In genomic region chr7:136267822-136268221, GRCh38 we compare ENCODE assay signal across 26 cellular contexts.
"Had no signal": no experiment of that assay in that cellular context is flagged by ENCODE, and none has a peak within 500 bp of the region (broad histone marks: within the 10 kb centered on the region; RNA-seq: fewer than 3 reads in every experiment).

No MANE protein-coding gene starts in this region.

- H3K4me3 ChIP-seq: stomach, suprapubic skin, testis, thoracic aorta, thyroid gland, tibial artery, tibial nerve, transverse colon, upper lobe of left lung, upper lobe of right lung, uterus, vagina had no signal

- ATAC-seq: stimulated activated effector memory CD8-positive, alpha-beta T cell treated with anti-CD3 and anti-CD28 coated beads, Interleukin-12 subunit alpha, Interleukin-12 subunit beta, amount 100 ng/mL, for 72 hours; stimulated activated memory B cell treated with anti-CD40 and anti-IgM and Interleukin-4, amounts not matched to agents 10 μg/mL and 1 μg/mL and 100 μg/mL, for 72 hours; stimulated activated naive B cell treated with anti-CD40 and anti-IgM and Interleukin-4, amounts not matched to agents 10 μg/mL and 1 μg/mL and 100 μg/mL, for 72 hours; stimulated activated naive CD8-positive, alpha-beta T cell treated with anti-CD3 and anti-CD28 coated beads, Interleukin-15, amount 100 ng/mL, for 72 hours; stimulated activated naive CD8-positive, alpha-beta T cell treated with anti-CD3 and anti-CD28 coated beads, Interleukin-15, Interleukin-2, amounts not matched to agents 100 U/mL and 50 U/mL, for 24 hours; upper lobe of right lung had no signal

- H3K27me3 ChIP-seq: stomach, suprapubic skin, testis, thyroid gland, tibial artery, tibial nerve, transverse colon, upper lobe of left lung, upper lobe of right lung, uterus, vagina had no signal

- DNase-seq: stimulated activated CD4-positive, alpha-beta T cell treated with anti-CD3 and anti-CD28 coated beads, Interleukin-2, amount 100 ng/mL, for 48 hours; stimulated activated CD4-positive, alpha-beta T cell treated with anti-CD3 and anti-CD28 coated beads, Interleukin-4, amount 100 ng/mL, for 1 hour; stimulated activated CD4-positive, alpha-beta T cell treated with anti-CD3 and anti-CD28 coated beads, Interleukin-4, amount 100 ng/mL, for 24 hours; stimulated activated CD4-positive, alpha-beta T cell treated with anti-CD3 and anti-CD28 coated beads, Interleukin-4, amount 100 ng/mL, for 4 hours; stimulated activated CD8-positive, alpha-beta memory T cell treated with anti-CD3 and anti-CD28 coated beads, Interleukin-4, amount 100 ng/mL, for 48 hours; stimulated activated naive B cell treated with anti-CD40 and anti-IgM and Interleukin-4, amounts not matched to agents 10 μg/mL and 1 μg/mL and 100 μg/mL, for 72 hours; stimulated activated naive CD4-positive, alpha-beta T cell; stimulated activated naive CD4-positive, alpha-beta T cell treated with Interleukin-2 at 50 U/mL for 16 hours; stimulated activated naive CD8-positive, alpha-beta T cell treated with anti-CD3 and anti-CD28 coated beads, Interleukin-15, amount 100 ng/mL, for 72 hours; stimulated activated naive CD8-positive, alpha-beta T cell treated with anti-CD3 and anti-CD28 coated beads, Interleukin-15, Interleukin-2, amounts not matched to agents 100 U/mL and 50 U/mL, for 24 hours; stomach; substantia nigra; testis; thyroid gland; tibial artery; transverse colon; upper lobe of left lung; upper lobe of right lung; uterus had no signal

- H3K36me3 ChIP-seq: stomach, suprapubic skin, thoracic aorta, thyroid gland, tibial artery, tibial nerve, transverse colon, upper lobe of left lung, upper lobe of right lung, uterus, vagina had no signal

- FAIRE-seq: urothelium cell line had no signal

- H3K9me3 ChIP-seq: testis, thyroid gland, uterus, vagina had no signal

- H3K27ac ChIP-seq: stomach, suprapubic skin, testis, thoracic aorta, thyroid gland, tibial artery, tibial nerve, transverse colon, upper lobe of left lung, upper lobe of right lung, uterus, vagina had no signal

- H3K4me1 ChIP-seq: stomach, suprapubic skin, testis, thyroid gland, tibial artery, tibial nerve, transverse colon, upper lobe of left lung, upper lobe of right lung, uterus, vagina had no signal
